20 cellular contexts compared by ENCODE assay signal in genomic region chr2:128299628-128300027, GRCh38. TPM values are rescaled to one million over a fixed set of nuclear protein-coding genes. Genes with fewer than 3 reads are reported as not detected.
DNase-seq lines count a peak whose midpoint lies in the region; ATAC-seq and TF ChIP-seq lines count a peak whose summit lies in the region.
"Had no signal": no experiment of that assay in that cellular context is flagged by ENCODE, and none has a peak within 500 bp of the region (broad histone marks: within the 10 kb centered on the region; RNA-seq: fewer than 3 reads in every experiment).

No MANE protein-coding gene starts in this region.

- H3K9ac ChIP-seq in SK-N-SH, result no peak overlapping the region
- H3K9ac ChIP-seq: BLaER1 had no signal

- POLR2A ChIA-PET in SK-N-SH (lab: Yijun Ruan, JAX), result no interaction called here

- H3F3A ChIP-seq in SK-N-SH (replicated peaks; ENCODE audit: insufficient read depth), result no peaks in the 10 kb centered on the region

- H3K27me3 ChIP-seq in SK-N-SH (ENCODE audit: insufficient read depth) (no peaks in the 10 kb centered on the region), dorsolateral prefrontal cortex (no peaks in the 10 kb centered on the region)
- H3K27me3 ChIP-seq: BLaER1 had no signal

- H3K4me1 Mint-ChIP-seq in chondrocyte (ENCODE audit: low read depth) (peaks cover 41% of the 10 kb centered on the region), osteocyte (ENCODE audit: unreplicated experiment) (peaks cover 61% of the 10 kb centered on the region), endothelial cell (ENCODE audit: unreplicated experiment) (peaks cover 2% of the 10 kb centered on the region)

- in situ Hi-C loops in KBM-7 (cut with MboI; ENCODE audit: low pct_unique_long_range_greater_than_20kb, low sequenced_read_pairs), result no loop called here

- no peak overlapping the region for H2AFZ ChIP-seq in SK-N-SH (ENCODE audit: low read depth)

- 100% methylated on average over 2 of the region's 11 CpGs for WGBS in SK-N-SH (ENCODE audit: low lambda C conversion rate)

- no peaks in the 10 kb centered on the region for H4K20me1 ChIP-seq in SK-N-SH (ENCODE audit: insufficient read depth)

- H3K4me1 ChIP-seq in SK-N-SH (ENCODE audit: control insufficient read depth in 1 of 2, insufficient read depth in 2 of 2, low read depth in 1 of 2, low read length in 1 of 2), result peaks cover 7 to 61% of the 10 kb centered on the region in 2 experiments; a peak in 2 of 4 replicates
- H3K4me1 ChIP-seq: HAP-1 had no signal

- DNase-seq in SK-N-SH (peak; percentile 68), NCI-H2171 treated with DMSO at 0.1 percent for 48 hours (lab: John Stamatoyannopoulos, UW) (peak; percentile 81), chondrocyte (ENCODE audit: low spot score) (peak; percentile 82), osteocyte (ENCODE audit: extremely low spot score, unreplicated experiment) (no peak), dorsolateral prefrontal cortex (no peak), endothelial cell (ENCODE audit: low spot score) (no peak), KBM-7 (no peak)
- DNase-seq: 8988T; CD8-positive, alpha-beta memory T cell; DMS153; MV-4-11; NCI-H1436; NCI-H2081 treated with DMSO at 0.1 percent for 48 hours; NCI-H226; NCI-H748 treated with DMSO at 0.1 percent for 48 hours; SHP77 treated with DMSO at 0.1 percent for 48 hours had no signal

- TF ChIP-seq EP300 in SK-N-SH (IDR thresholded peaks at IDR 0.05; ENCODE audit: borderline replicate concordance in 1 of 2, low read depth in 1 of 2, low read length in 1 of 2), result no peak

- no peak overlapping the region for H3K4me2 ChIP-seq in SK-N-SH

- H3K4me3 ChIP-seq in SK-N-SH (ENCODE audit: low read depth in 2 of 2, low read length in 1 of 2), result no peak overlapping the region
- no peak overlapping the region for H3K4me3 ChIP-seq in dorsolateral prefrontal cortex
- H3K4me3 ChIP-seq: BLaER1, HAP-1 had no signal

- peak overlapping the region in 1 of 2 experiments; percentile 56; a peak in 1 of 4 replicates for H3K27ac ChIP-seq in SK-N-SH (ENCODE audit: low read depth in 2 of 2, low read length in 1 of 2)
- peak overlapping the region in 22 of 59 donors; percentile 4 to 85 (median 38) for H3K27ac ChIP-seq in dorsolateral prefrontal cortex
- H3K27ac ChIP-seq: BLaER1 had no signal

- H3K4me3 Mint-ChIP-seq in chondrocyte (ENCODE audit: unreplicated experiment), result no peak overlapping the region
- H3K4me3 Mint-ChIP-seq in osteocyte (ENCODE audit: unreplicated experiment), result no peak overlapping the region
- no peak overlapping the region for H3K4me3 Mint-ChIP-seq in endothelial cell (ENCODE audit: unreplicated experiment)
- H3K4me3 Mint-ChIP-seq: CD8-positive, alpha-beta memory T cell; IgD-negative memory B cell had no signal

- H3K9me3 ChIP-seq in SK-N-SH, result no peaks in the 10 kb centered on the region
- H3K9me3 ChIP-seq: HAP-1 had no signal

- no peaks in the 10 kb centered on the region for H3K9me2 ChIP-seq in SK-N-SH

- H3K79me2 ChIP-seq in SK-N-SH (ENCODE audit: insufficient read depth), result peaks cover 4% of the 10 kb centered on the region; the same call in 1 of the 2 replicates

- H3K36me3 Mint-ChIP-seq in chondrocyte (ENCODE audit: low read depth) (no peaks in the 10 kb centered on the region), osteocyte (ENCODE audit: unreplicated experiment) (peaks cover 2% of the 10 kb centered on the region), endothelial cell (ENCODE audit: low read depth, unreplicated experiment) (peaks cover 5% of the 10 kb centered on the region)
- H3K36me3 Mint-ChIP-seq: IgD-negative memory B cell had no signal

- TF ChIP-seq RAD21 in SK-N-SH (IDR thresholded peaks at IDR 0.05; ENCODE audit: low read length), result no peak

- no peak for TF ChIP-seq CTCF in SK-N-SH (IDR thresholded peaks at IDR 0.05)
- no peak for TF ChIP-seq CTCF in chondrocyte (IDR thresholded peaks at IDR 0.05)
- no peak for TF ChIP-seq CTCF in osteocyte (IDR thresholded peaks at IDR 0.05)
- TF ChIP-seq CTCF in dorsolateral prefrontal cortex (IDR thresholded peaks at IDR 0.05 in 54 of 56, conservative IDR thresholded peaks at IDR 0.05 in 2 of 56; ENCODE audit: low read depth in 1 of 56, partially characterized antibody in 56 of 56), result no peak
- TF ChIP-seq CTCF in endothelial cell (IDR thresholded peaks at IDR 0.05; ENCODE audit: unreplicated experiment), result no peak

- ATAC-seq in SK-N-SH treated with all-trans-retinoic acid at 6 μM for 48 hours, result no peak

- intact Hi-C loops in dorsolateral prefrontal cortex (cut with DNase I), result no loop called here

- CTCF ChIA-PET in SK-N-SH (lab: Yijun Ruan, JAX), result interaction anchor here (0.9 to 6.1 kb wide), 3 partner anchors 13 to 22 kb away, joined by 3 to 27 read pairs (median 3); no protein-coding TSS in a partner anchor

- H3K9me3 Mint-ChIP-seq in chondrocyte (ENCODE audit: low read depth) (no peaks in the 10 kb centered on the region), osteocyte (ENCODE audit: unreplicated experiment) (no peaks in the 10 kb centered on the region), endothelial cell (ENCODE audit: unreplicated experiment) (no peaks in the 10 kb centered on the region)
- H3K9me3 Mint-ChIP-seq: CD8-positive, alpha-beta memory T cell had no signal

- no peaks in the 10 kb centered on the region for H3K36me3 ChIP-seq in SK-N-SH (replicated peaks in 1 of 2; ENCODE audit: control insufficient read depth in 1 of 2, insufficient read depth in 2 of 2, low read length in 1 of 2)
- H3K36me3 ChIP-seq: HAP-1 had no signal

- no peaks in the 10 kb centered on the region for H3K27me3 Mint-ChIP-seq in chondrocyte (ENCODE audit: low read depth)
- no peaks in the 10 kb centered on the region for H3K27me3 Mint-ChIP-seq in osteocyte (ENCODE audit: unreplicated experiment)
- peaks cover 12% of the 10 kb centered on the region for H3K27me3 Mint-ChIP-seq in endothelial cell (ENCODE audit: unreplicated experiment)
- H3K27me3 Mint-ChIP-seq: CD8-positive, alpha-beta memory T cell; IgD-negative memory B cell had no signal

- H3K27ac Mint-ChIP-seq in chondrocyte (ENCODE audit: unreplicated experiment) (no peak overlapping the region), osteocyte (ENCODE audit: unreplicated experiment) (peak overlapping the region; percentile 47), endothelial cell (ENCODE audit: unreplicated experiment) (no peak overlapping the region)
- H3K27ac Mint-ChIP-seq: CD8-positive, alpha-beta memory T cell had no signal

TF ChIP-seq in SK-N-SH, 30 proteins besides CTCF, POLR2A, EP300 and RAD21:
- no peak for TF ChIP-seq RXRA (IDR thresholded peaks at IDR 0.05; ENCODE audit: borderline replicate concordance, low read depth)

TF ChIP-seq in SK-N-SH treated with all-trans-retinoic acid at 6 μM for 48 hours, 23 proteins besides CTCF, POLR2A, EP300 and RAD21 (continues in another document):
- TF ChIP-seq, protein P1, sequence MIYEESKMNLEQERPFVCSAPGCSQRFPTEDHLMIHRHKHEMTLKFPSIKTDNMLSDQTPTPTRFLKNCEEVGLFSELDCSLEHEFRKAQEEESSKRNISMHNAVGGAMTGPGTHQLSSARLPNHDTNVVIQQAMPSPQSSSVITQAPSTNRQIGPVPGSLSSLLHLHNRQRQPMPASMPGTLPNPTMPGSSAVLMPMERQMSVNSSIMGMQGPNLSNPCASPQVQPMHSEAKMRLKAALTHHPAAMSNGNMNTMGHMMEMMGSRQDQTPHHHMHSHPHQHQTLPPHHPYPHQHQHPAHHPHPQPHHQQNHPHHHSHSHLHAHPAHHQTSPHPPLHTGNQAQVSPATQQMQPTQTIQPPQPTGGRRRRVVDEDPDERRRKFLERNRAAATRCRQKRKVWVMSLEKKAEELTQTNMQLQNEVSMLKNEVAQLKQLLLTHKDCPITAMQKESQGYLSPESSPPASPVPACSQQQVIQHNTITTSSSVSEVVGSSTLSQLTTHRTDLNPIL (CRISPR knock-in tag; IDR thresholded peaks at IDR 0.05; ENCODE audit: low read depth), result no peak
- no peak for TF ChIP-seq POU6F1 (CRISPR knock-in tag; IDR thresholded peaks at IDR 0.05; ENCODE audit: borderline replicate concordance, low read depth)
- TF ChIP-seq ZNF70 (CRISPR knock-in tag; IDR thresholded peaks at IDR 0.05), result no peak
- TF ChIP-seq BACH2 (CRISPR knock-in tag; IDR thresholded peaks at IDR 0.05; ENCODE audit: borderline replicate concordance), result no peak
- TF ChIP-seq TOX (CRISPR knock-in tag; IDR thresholded peaks at IDR 0.05; ENCODE audit: borderline replicate concordance), result no peak
- TF ChIP-seq GLIS3 (CRISPR knock-in tag; IDR thresholded peaks at IDR 0.05), result no peak

RNA-seq across cellular contexts. Expression of gene HS6ST1, which starts 19.0 kb away (rescaled TPM):
- polyA plus RNA-seq in SK-N-SH (2012; rRNA removed), result 5.2 and 5.9 TPM in 2 replicates
- polyA plus RNA-seq in SK-N-SH (2012; cell fraction: cytosol; rRNA removed), result 2.9 and 4.9 TPM in 2 replicates
- 3.4 and 3.8 TPM in 2 replicates for polyA plus RNA-seq in SK-N-SH (2012; cell fraction: nucleus; rRNA removed)
- total RNA-seq in chondrocyte (30.0 to 39.2 TPM (median 33.1 TPM) in 3 replicates), osteocyte (42.6 and 43.0 TPM in 2 replicates), dorsolateral prefrontal cortex (100 to 1,000 TPM in 78 of 120 experiments, 10 to 100 TPM in 42; 63.1 to 197 (median 109) TPM), endothelial cell (ENCODE audit: unreplicated experiment) (23.3 TPM)

Comparison
In these comparisons a context has a peak if more than half of its experiments do, and no peak if none do; other contexts are left out.
1. DNase-seq: peak in SK-N-SH (single experiment), NCI-H2171 treated with DMSO at 0.1 percent for 48 hours (single experiment) and chondrocyte (single experiment); none in osteocyte (single experiment), dorsolateral prefrontal cortex (0 of 10), endothelial cell (single experiment) and KBM-7 (single experiment).